8 cellular contexts compared by ENCODE assay signal in the genomic region with DNA sequence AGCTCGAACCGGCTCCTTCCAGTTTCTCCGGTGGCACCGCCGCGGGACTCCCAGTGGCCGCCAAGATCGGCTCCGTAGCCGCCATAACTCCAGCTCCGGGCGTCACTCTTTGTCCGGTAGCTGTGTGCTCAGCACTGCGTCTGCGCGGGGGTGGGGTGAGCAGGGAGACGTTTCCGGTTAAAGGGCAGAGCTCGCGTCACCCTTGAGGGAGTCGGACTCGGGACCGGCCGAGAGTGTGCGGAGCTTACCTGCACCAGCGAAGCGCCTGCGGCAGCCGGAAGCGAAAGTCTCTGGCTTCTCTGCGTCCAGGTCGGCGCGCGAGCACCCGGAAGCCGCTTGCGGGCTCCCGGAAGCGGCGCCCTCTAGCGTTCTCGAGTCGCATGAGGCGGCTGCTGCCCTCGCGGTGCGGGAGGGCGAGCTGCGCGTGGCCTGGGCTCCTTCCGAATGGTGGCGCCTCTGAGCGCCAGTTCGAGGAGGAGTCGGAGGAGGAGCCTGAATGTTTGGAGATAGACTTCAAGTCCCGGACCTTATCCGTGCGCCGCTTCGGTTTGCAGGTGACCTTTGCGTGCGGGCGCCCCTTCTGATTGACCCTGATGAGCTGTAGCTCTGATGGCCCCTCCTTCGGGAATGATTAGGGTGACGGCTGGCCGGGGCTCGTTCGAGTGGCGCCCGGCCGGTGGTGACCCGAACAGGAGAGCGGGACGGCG.
A peak's percentile ranks its signal among the peaks of the same experiment; 100 is the strongest.
DNase-seq lines count a peak whose midpoint lies in the region; ATAC-seq lines count a peak whose summit lies in the region.

Gene SCAND1, minus strand, starts transcription at position 303 of the 707 bp plus-strand sequence. Its CDS starts 218 bp downstream, at position 85.

- H3K27ac ChIP-seq in BLaER1 treated with 17β-estradiol and CSF1 and Interleukin-3, amounts not matched to agents 10 nM and 100 nM: peak within 1 kb of the TSS; percentile 96 to 100 (median 99)
- H3K27ac ChIP-seq in cingulate gyrus (ENCODE audit: low read depth, low read length): peak within 1 kb of the TSS; percentile 89

- peak; percentile 79 for ATAC-seq in HG03460 (IDR thresholded peaks at IDR 0.05; ENCODE audit: unreplicated experiment)

- H3K9me3 ChIP-seq in BLaER1 treated with 17β-estradiol and CSF1 and Interleukin-3, amounts not matched to agents 10 nM and 100 nM (replicated peaks in 1 of 11): peaks cover 5 to 10% (median 8%) of the 10 kb centered on the region in 11 experiments

- H3K4me2 ChIP-seq in BLaER1 treated with 17β-estradiol and CSF1 and Interleukin-3, amounts not matched to agents 10 nM and 100 nM: peak within 1 kb of the TSS; percentile 83 to 98 (median 91)

- H4K20me1 ChIP-seq in BLaER1 treated with 17β-estradiol and CSF1 and Interleukin-3, amounts not matched to agents 10 nM and 100 nM: peaks cover 15 to 33% (median 28%) of the 10 kb centered on the region in 11 experiments; a peak in 21 of 22 replicates

- H3K4me3 ChIP-seq in BLaER1 treated with 17β-estradiol and CSF1 and Interleukin-3, amounts not matched to agents 10 nM and 100 nM: peak within 1 kb of the TSS; percentile 79 to 96 (median 90)

- H3K27me3 ChIP-seq in BLaER1 treated with 17β-estradiol and CSF1 and Interleukin-3, amounts not matched to agents 10 nM and 100 nM: no peaks in the 10 kb centered on the region

- peaks cover 2 to 41% (median 25%) of the 10 kb centered on the region in 11 experiments; a peak in 17 of 22 replicates for H3K36me3 ChIP-seq in BLaER1 treated with 17β-estradiol and CSF1 and Interleukin-3, amounts not matched to agents 10 nM and 100 nM

- peaks cover 21 to 25% (median 24%) of the 10 kb centered on the region in 10 experiments for H3K4me1 ChIP-seq in BLaER1 treated with 17β-estradiol and CSF1 and Interleukin-3, amounts not matched to agents 10 nM and 100 nM

- peak within 1 kb of the TSS; percentile 95 to 100 (median 99) for H3K9ac ChIP-seq in BLaER1 treated with 17β-estradiol and CSF1 and Interleukin-3, amounts not matched to agents 10 nM and 100 nM

- DNase-seq in GM19240 (ENCODE audit: insufficient read length, low spot score): peak; percentile 90
- peak; percentile 88 for DNase-seq in NCI-H524 treated with DMSO at 0.1 percent for 48 hours (lab: John Stamatoyannopoulos, UW)
- DNase-seq in activated CD4-positive, alpha-beta T cell treated with anti-CD3 and anti-CD28 coated beads for 4 hours: peak; percentile 92 to 97
- DNase-seq in kidney tubule cell (ENCODE audit: low spot score): peak; percentile 99
- DNase-seq in stimulated activated CD4-positive, alpha-beta T cell treated with anti-CD3 and anti-CD28 coated beads, Interleukin-1b, Interleukin-23, amount 100 ng/mL, for 24 hours (ENCODE audit: low read depth in 4 of 4, low spot score in 1 of 4): peak; percentile 89 to 98 (median 94)

Comparison
In these comparisons a context has a peak if more than half of its experiments do, and no peak if none do; other contexts are left out.
1. Peak in every context shown above with its lines: DNase-seq, ATAC-seq, H3K4me3 ChIP-seq and H3K27ac ChIP-seq.